ENCODE assay signal across 1 cellular context in the genomic region with DNA sequence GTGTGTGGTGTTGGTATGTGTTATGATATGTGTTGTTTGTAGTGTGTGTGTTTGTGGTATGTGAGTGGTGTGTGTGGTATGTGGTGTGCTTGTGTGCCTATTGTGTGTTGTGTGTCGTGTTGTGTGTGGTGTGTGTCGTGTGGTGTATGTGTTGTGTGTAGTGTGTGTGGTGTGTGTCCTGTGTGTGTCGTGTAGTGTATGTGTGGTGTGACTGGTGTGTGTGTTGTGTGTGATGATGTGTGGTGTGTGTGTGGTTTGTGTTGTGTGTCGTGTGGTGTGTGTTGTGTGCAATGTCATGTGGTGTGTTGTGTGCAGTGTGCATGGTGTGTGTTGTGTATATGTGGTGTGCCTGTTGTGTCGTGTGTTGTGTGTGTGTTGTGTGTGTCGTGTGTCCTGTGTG.
TF ChIP-seq lines count a peak whose summit lies in the region.

No MANE protein-coding gene starts in this region.

TF ChIP-seq in IMR-90, 13 proteins besides CTCF, POLR2A, EP300 and RAD21:
- TF ChIP-seq RFX5 (IDR thresholded peaks at IDR 0.05; ENCODE audit: low read depth, low read length) (no peak), SMC3 (IDR thresholded peaks at IDR 0.05; ENCODE audit: low read depth, low read length) (no peak), RCOR1 (IDR thresholded peaks at IDR 0.05; ENCODE audit: insufficient replicate concordance, low read length) (no peak), CEBPB (IDR thresholded peaks at IDR 0.05; ENCODE audit: low read depth, low read length) (no peak), FOS (IDR thresholded peaks at IDR 0.05; ENCODE audit: low read depth, low read length) (no peak), MXI1 (IDR thresholded peaks at IDR 0.05; ENCODE audit: borderline replicate concordance, low read depth, low read length) (no peak), BHLHE40 (IDR thresholded peaks at IDR 0.05; ENCODE audit: low read depth, low read length) (no peak), CHD1 (IDR thresholded peaks at IDR 0.05; ENCODE audit: low read depth, low read length) (no peak), MAFK (IDR thresholded peaks at IDR 0.05; ENCODE audit: low read depth, low read length) (no peak), MAZ (IDR thresholded peaks at IDR 0.05; ENCODE audit: borderline replicate concordance, low read depth, low read length) (no peak), NFE2L2 (IDR thresholded peaks at IDR 0.05; ENCODE audit: low read depth, low read length) (no peak)
- TF ChIP-seq, protein P1, sequence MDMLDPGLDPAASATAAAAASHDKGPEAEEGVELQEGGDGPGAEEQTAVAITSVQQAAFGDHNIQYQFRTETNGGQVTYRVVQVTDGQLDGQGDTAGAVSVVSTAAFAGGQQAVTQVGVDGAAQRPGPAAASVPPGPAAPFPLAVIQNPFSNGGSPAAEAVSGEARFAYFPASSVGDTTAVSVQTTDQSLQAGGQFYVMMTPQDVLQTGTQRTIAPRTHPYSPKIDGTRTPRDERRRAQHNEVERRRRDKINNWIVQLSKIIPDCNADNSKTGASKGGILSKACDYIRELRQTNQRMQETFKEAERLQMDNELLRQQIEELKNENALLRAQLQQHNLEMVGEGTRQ (IDR thresholded peaks at IDR 0.05; ENCODE audit: low read depth, low read length), result no peak
- TF ChIP-seq, protein P2, sequence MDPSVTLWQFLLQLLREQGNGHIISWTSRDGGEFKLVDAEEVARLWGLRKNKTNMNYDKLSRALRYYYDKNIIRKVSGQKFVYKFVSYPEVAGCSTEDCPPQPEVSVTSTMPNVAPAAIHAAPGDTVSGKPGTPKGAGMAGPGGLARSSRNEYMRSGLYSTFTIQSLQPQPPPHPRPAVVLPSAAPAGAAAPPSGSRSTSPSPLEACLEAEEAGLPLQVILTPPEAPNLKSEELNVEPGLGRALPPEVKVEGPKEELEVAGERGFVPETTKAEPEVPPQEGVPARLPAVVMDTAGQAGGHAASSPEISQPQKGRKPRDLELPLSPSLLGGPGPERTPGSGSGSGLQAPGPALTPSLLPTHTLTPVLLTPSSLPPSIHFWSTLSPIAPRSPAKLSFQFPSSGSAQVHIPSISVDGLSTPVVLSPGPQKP (IDR thresholded peaks at IDR 0.05; ENCODE audit: borderline replicate concordance, low read depth, low read length), result no peak
TF ChIP-seq in IMR-90: peak in this region for 0.
